In genomic region chr1:9465640-9466039, GRCh38 we compare ENCODE assay signal across 2 cellular contexts.
TF ChIP-seq lines count a peak whose summit lies in the region.

No MANE protein-coding gene starts in this region.

TF ChIP-seq in GM23338, 12 proteins besides CTCF, POLR2A, EP300 and RAD21 (continued from another document):
- no peak for TF ChIP-seq CREB1 (CRISPR knock-in tag; IDR thresholded peaks at IDR 0.05; ENCODE audit: low read depth)
- TF ChIP-seq, protein P1, sequence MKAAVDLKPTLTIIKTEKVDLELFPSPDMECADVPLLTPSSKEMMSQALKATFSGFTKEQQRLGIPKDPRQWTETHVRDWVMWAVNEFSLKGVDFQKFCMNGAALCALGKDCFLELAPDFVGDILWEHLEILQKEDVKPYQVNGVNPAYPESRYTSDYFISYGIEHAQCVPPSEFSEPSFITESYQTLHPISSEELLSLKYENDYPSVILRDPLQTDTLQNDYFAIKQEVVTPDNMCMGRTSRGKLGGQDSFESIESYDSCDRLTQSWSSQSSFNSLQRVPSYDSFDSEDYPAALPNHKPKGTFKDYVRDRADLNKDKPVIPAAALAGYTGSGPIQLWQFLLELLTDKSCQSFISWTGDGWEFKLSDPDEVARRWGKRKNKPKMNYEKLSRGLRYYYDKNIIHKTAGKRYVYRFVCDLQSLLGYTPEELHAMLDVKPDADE (IDR thresholded peaks at IDR 0.05) = no peak
- no peak for TF ChIP-seq NANOG (IDR thresholded peaks at IDR 0.05; ENCODE audit: borderline replicate concordance)
- TF ChIP-seq ZNF114 (CRISPR knock-in tag; IDR thresholded peaks at IDR 0.05) = no peak
- no peak for TF ChIP-seq ZNF331 (CRISPR knock-in tag; IDR thresholded peaks at IDR 0.05; ENCODE audit: low read depth)

TF ChIP-seq in HepG2, 621 proteins besides CTCF, POLR2A, EP300 and RAD21 (continued from another document):
- no peak for TF ChIP-seq NFAT5 (CRISPR knock-in tag; IDR thresholded peaks at IDR 0.05)
- no peak for TF ChIP-seq ZEB1 (IDR thresholded peaks at IDR 0.05; ENCODE audit: insufficient replicate concordance, low read depth)
- no peak for TF ChIP-seq SMARCC2 (IDR thresholded peaks at IDR 0.05)
- no peak for TF ChIP-seq ZNF496 (CRISPR knock-in tag; IDR thresholded peaks at IDR 0.05; ENCODE audit: insufficient replicate concordance)
- no peak for TF ChIP-seq ZBTB3 (CRISPR knock-in tag; IDR thresholded peaks at IDR 0.05; ENCODE audit: borderline replicate concordance, low read depth)
- TF ChIP-seq GABPA (IDR thresholded peaks at IDR 0.05; ENCODE audit: low read depth, low read length) = no peak
- TF ChIP-seq GABPA (CRISPR knock-in tag; IDR thresholded peaks at IDR 0.05; ENCODE audit: low read depth) = no peak
- TF ChIP-seq LCORL (IDR thresholded peaks at IDR 0.05) = no peak
- TF ChIP-seq LCORL (CRISPR knock-in tag; IDR thresholded peaks at IDR 0.05) = 0 out of 2 replicates have a peak, but pooled peaks have one; percentile 22
- TF ChIP-seq HNF4A (CRISPR knock-in tag; IDR thresholded peaks at IDR 0.05) = peak; percentile 20; the same call in 1 of the 2 replicates
- peak; percentile 64; the same call in 1 of the 2 replicates for TF ChIP-seq ZNF441 (CRISPR knock-in tag; IDR thresholded peaks at IDR 0.05; ENCODE audit: borderline replicate concordance)
- no peak for TF ChIP-seq NR3C1 (CRISPR knock-in tag; IDR thresholded peaks at IDR 0.05)
- TF ChIP-seq SOX5 (CRISPR knock-in tag; IDR thresholded peaks at IDR 0.05; ENCODE audit: borderline replicate concordance) = no peak
- no peak for TF ChIP-seq ATF7 (IDR thresholded peaks at IDR 0.05)
- no peak for TF ChIP-seq ATF7 (CRISPR knock-in tag; IDR thresholded peaks at IDR 0.05)
- no peak for TF ChIP-seq FUBP1 (CRISPR knock-in tag; IDR thresholded peaks at IDR 0.05; ENCODE audit: borderline replicate concordance)
- TF ChIP-seq REST (IDR thresholded peaks at IDR 0.05; ENCODE audit: borderline replicate concordance in 1 of 2, low read depth in 1 of 2, low read length in 2 of 2) = no peak
- TF ChIP-seq RBM39 (IDR thresholded peaks at IDR 0.05; ENCODE audit: low read depth, low read length, poor library complexity, severe bottlenecking) = no peak
- no peak for TF ChIP-seq ZNF747 (CRISPR knock-in tag; IDR thresholded peaks at IDR 0.05; ENCODE audit: borderline replicate concordance)
- TF ChIP-seq ZBTB49 (CRISPR knock-in tag; IDR thresholded peaks at IDR 0.05; ENCODE audit: borderline replicate concordance) = no peak
- no peak for TF ChIP-seq ZNF704 (CRISPR knock-in tag; IDR thresholded peaks at IDR 0.05; ENCODE audit: borderline replicate concordance)
